ENCODE assay signal across 23 cellular contexts in genomic region chr2:74447230-74447999, GRCh38.
"Had no signal": no experiment of that assay in that cellular context is flagged by ENCODE, and none has a peak within 500 bp of the region (broad histone marks: within the 10 kb centered on the region; RNA-seq: fewer than 3 reads in every experiment).

No MANE protein-coding gene starts in this region.

- H3K9me3 ChIP-seq: heart right ventricle, left ventricle myocardium inferior, neutrophil, right atrium auricular region, testis, tibial nerve, upper lobe of right lung, vagina had no signal

- H3K4me1 ChIP-seq: left ventricle myocardium inferior, testis, upper lobe of right lung, vagina had no signal

- H3K36me3 ChIP-seq: heart right ventricle, left ventricle myocardium inferior, neutrophil, right atrium auricular region, tibial nerve, upper lobe of right lung, vagina had no signal

- ATAC-seq: heart right ventricle; naive thymus-derived CD4-positive, alpha-beta T cell; stimulated activated effector memory CD8-positive, alpha-beta T cell treated with anti-CD3 and anti-CD28 coated beads, Interleukin-12 subunit alpha, Interleukin-12 subunit beta, amount 100 ng/mL, for 72 hours; upper lobe of right lung had no signal

- FAIRE-seq: frontal cortex, islet of Langerhans had no signal

- H3K27ac ChIP-seq: dorsolateral prefrontal cortex, heart right ventricle, left ventricle myocardium inferior, neutrophil, right atrium auricular region, testis, tibial nerve, upper lobe of right lung, vagina had no signal

- H3K27me3 ChIP-seq: right atrium auricular region, testis, tibial nerve, vagina had no signal

- DNase-seq: cortex of kidney; dorsolateral prefrontal cortex; effector CD8-positive, alpha-beta T cell; heart right ventricle; hypothalamus; kidney glomerular epithelial cell; left ventricle myocardium inferior; mesenchymal stem cell; midbrain; naive thymus-derived CD4-positive, alpha-beta T cell; stimulated activated CD4-positive, alpha-beta T cell treated with anti-CD3 and anti-CD28 coated beads, Interleukin-4, amount 100 ng/mL, for 1 hour; stimulated activated CD8-positive, alpha-beta memory T cell treated with anti-CD3 and anti-CD28 coated beads, Interleukin-4, amount 100 ng/mL, for 48 hours; testis; upper lobe of right lung had no signal

- H3K4me3 ChIP-seq: dorsolateral prefrontal cortex, heart right ventricle, left ventricle myocardium inferior, lung, right atrium auricular region, smooth muscle cell, testis, tibial nerve, upper lobe of right lung, vagina had no signal
